Comparison of ENCODE assay signal across 1 cellular context in genomic region chr2:26721267-26722032, GRCh38.
TF ChIP-seq lines count a peak whose summit lies in the region.

No MANE protein-coding gene starts in this region.

TF ChIP-seq in HepG2, 621 proteins besides CTCF, POLR2A, EP300 and RAD21 (continued from another document and continues in another):
- TF ChIP-seq DMTF1 (CRISPR knock-in tag; IDR thresholded peaks at IDR 0.05): no peak
- no peak for TF ChIP-seq RNF219 (CRISPR knock-in tag; IDR thresholded peaks at IDR 0.05)
- TF ChIP-seq PPARG (CRISPR knock-in tag; conservative IDR thresholded peaks at IDR 0.05): 0 out of 2 replicates have a peak, but pooled peaks have one; percentile 58
- TF ChIP-seq ZMAT5 (CRISPR knock-in tag; IDR thresholded peaks at IDR 0.05; ENCODE audit: borderline replicate concordance, low read depth): no peak
- TF ChIP-seq DPF2 (CRISPR knock-in tag; IDR thresholded peaks at IDR 0.05; ENCODE audit: borderline replicate concordance, low read depth): no peak
- no peak for TF ChIP-seq ZNF879 (CRISPR knock-in tag; IDR thresholded peaks at IDR 0.05)
- no peak for TF ChIP-seq ZNF546 (CRISPR knock-in tag; conservative IDR thresholded peaks at IDR 0.05)
- no peak for TF ChIP-seq XBP1 (CRISPR knock-in tag; IDR thresholded peaks at IDR 0.05)
- TF ChIP-seq ZFP36 (IDR thresholded peaks at IDR 0.05; ENCODE audit: borderline replicate concordance, low read depth, low read length, partially characterized antibody): no peak
- TF ChIP-seq THAP8 (CRISPR knock-in tag; IDR thresholded peaks at IDR 0.05; ENCODE audit: borderline replicate concordance): no peak
- no peak for TF ChIP-seq YY1 (IDR thresholded peaks at IDR 0.05; ENCODE audit: insufficient read depth, insufficient replicate concordance, low read depth, low read length)
- no peak for TF ChIP-seq MEIS1 (CRISPR knock-in tag; IDR thresholded peaks at IDR 0.05; ENCODE audit: borderline replicate concordance)
- peak; percentile 47; the same call in 1 of the 2 replicates for TF ChIP-seq TCF7L2 (IDR thresholded peaks at IDR 0.05; ENCODE audit: low read depth, low read length)
- TF ChIP-seq ZNF430 (CRISPR knock-in tag; IDR thresholded peaks at IDR 0.05): no peak
- TF ChIP-seq PITX1 (CRISPR knock-in tag; IDR thresholded peaks at IDR 0.05): 0 out of 2 replicates have a peak, but pooled peaks have one; percentile 32
- TF ChIP-seq STAG1 (CRISPR knock-in tag; IDR thresholded peaks at IDR 0.05): no peak
- TF ChIP-seq ZNF30 (CRISPR knock-in tag; IDR thresholded peaks at IDR 0.05): no peak
- no peak for TF ChIP-seq ZFP37 (CRISPR knock-in tag; IDR thresholded peaks at IDR 0.05; ENCODE audit: borderline replicate concordance)
- peak; percentile 96 for TF ChIP-seq RERE (CRISPR knock-in tag; IDR thresholded peaks at IDR 0.05; ENCODE audit: low read depth)
- no peak for TF ChIP-seq ZBTB2 (CRISPR knock-in tag; IDR thresholded peaks at IDR 0.05; ENCODE audit: low read depth)
- TF ChIP-seq MIXL1 (CRISPR knock-in tag; IDR thresholded peaks at IDR 0.05): no peak
- TF ChIP-seq ZFP90 (CRISPR knock-in tag; IDR thresholded peaks at IDR 0.05; ENCODE audit: borderline replicate concordance): no peak
- peak; percentile 65; the same call in 1 of the 2 replicates for TF ChIP-seq IRF9 (CRISPR knock-in tag; IDR thresholded peaks at IDR 0.05; ENCODE audit: borderline replicate concordance)
- no peak for TF ChIP-seq MATR3 (CRISPR knock-in tag; IDR thresholded peaks at IDR 0.05)
- TF ChIP-seq ZNF792 (CRISPR knock-in tag; IDR thresholded peaks at IDR 0.05): no peak
- no peak for TF ChIP-seq MYNN (CRISPR knock-in tag; IDR thresholded peaks at IDR 0.05; ENCODE audit: low read depth)
- no peak for TF ChIP-seq TMF1 (CRISPR knock-in tag; IDR thresholded peaks at IDR 0.05; ENCODE audit: low read depth)
- TF ChIP-seq EHMT2 (IDR thresholded peaks at IDR 0.05; ENCODE audit: borderline replicate concordance, low read depth, low read length): no peak
- TF ChIP-seq PBX3 (CRISPR knock-in tag; IDR thresholded peaks at IDR 0.05; ENCODE audit: borderline replicate concordance): no peak
- 0 out of 2 replicates have a peak, but pooled peaks have one; percentile 31 for TF ChIP-seq DMAP1 (CRISPR knock-in tag; IDR thresholded peaks at IDR 0.05)
- peak; percentile 22; the same call in 1 of the 2 replicates for TF ChIP-seq BHLHE40 (IDR thresholded peaks at IDR 0.05; ENCODE audit: low read length)
- TF ChIP-seq ZNF597 (CRISPR knock-in tag; IDR thresholded peaks at IDR 0.05): no peak
- no peak for TF ChIP-seq KLF6 (CRISPR knock-in tag; IDR thresholded peaks at IDR 0.05)
- TF ChIP-seq CC2D1A (CRISPR knock-in tag; IDR thresholded peaks at IDR 0.05): no peak
- no peak for TF ChIP-seq ZNF496 (CRISPR knock-in tag; IDR thresholded peaks at IDR 0.05; ENCODE audit: insufficient replicate concordance)
- no peak for TF ChIP-seq ZNF432 (CRISPR knock-in tag; IDR thresholded peaks at IDR 0.05; ENCODE audit: borderline replicate concordance)
- TF ChIP-seq KAT7 (CRISPR knock-in tag; IDR thresholded peaks at IDR 0.05; ENCODE audit: borderline replicate concordance): no peak
- no peak for TF ChIP-seq PHF5A (CRISPR knock-in tag; IDR thresholded peaks at IDR 0.05; ENCODE audit: low read depth, unreplicated experiment)
- TF ChIP-seq ZNF710 (CRISPR knock-in tag; IDR thresholded peaks at IDR 0.05; ENCODE audit: borderline replicate concordance): no peak
- no peak for TF ChIP-seq ZNF574 (CRISPR knock-in tag; IDR thresholded peaks at IDR 0.05)
